23 cellular contexts compared by ENCODE assay signal in genomic region chr7:112833082-112833481, GRCh38.
"Had no signal": no experiment of that assay in that cellular context is flagged by ENCODE, and none has a peak within 500 bp of the region (broad histone marks: within the 10 kb centered on the region; RNA-seq: fewer than 3 reads in every experiment).

No MANE protein-coding gene starts in this region.

- H3K4me1 ChIP-seq: SJSA1 had no signal

- H3K36me3 ChIP-seq: SJSA1 had no signal

- H3K27me3 ChIP-seq: SJSA1 had no signal

- H3K4me3 Mint-ChIP-seq: activated CD8-positive, alpha-beta T cell treated with anti-CD3 and anti-CD28 coated beads for 36 hours; activated naive CD4-positive, alpha-beta T cell treated with anti-CD3 and anti-CD28 coated beads, Interleukin-2, amount 10 ng/mL, durations not matched to agents 7 days and 5 days; activated naive CD8-positive, alpha-beta T cell treated with anti-CD3 and anti-CD28 coated beads for 36 hours; activated T-cell treated with anti-CD3 and anti-CD28 coated beads, Interleukin-2, amount 50 U/mL, for 72 hours; T-helper 1 cell treated with Interleukin-12 subunit alpha and Interleukin-12 subunit beta and Interleukin-4 antibody, amounts not matched to agents 30 μg/mL and 1 μg/mL, for 36 hours had no signal

- DNase-seq: activated CD4-positive, alpha-beta T cell treated with anti-CD3 and anti-CD28 coated beads for 4 hours; activated CD8-positive, alpha-beta memory T cell treated with anti-CD3 and anti-CD28 coated beads, Interleukin-2, amount 50 U/mL, for 4 hours; activated CD8-positive, alpha-beta T cell treated with anti-CD3 and anti-CD28 coated beads for 36 hours; activated gamma-delta T cell treated with Interleukin-2 at 50 U/mL for 16 hours; activated naive CD4-positive, alpha-beta T cell treated with anti-CD3 and anti-CD28 coated beads, Interleukin-2, amount 10 ng/mL, durations not matched to agents 7 days and 5 days; activated naive CD8-positive, alpha-beta T cell treated with anti-CD3 and anti-CD28 coated beads for 36 hours; activated T-cell treated with anti-CD3 and anti-CD28 coated beads, Interleukin-2, amount 50 U/mL, for 72 hours; cerebellar nuclear complex; NCI-H1105 treated with DMSO at 0.1 percent for 48 hours; NCI-H1436 treated with DMSO at 0.1 percent for 48 hours; NCI-H187; NCI-H2081; NCI-H510A treated with DMSO at 0.1 percent for 48 hours; NK-92 treated with Interleukin-12 subunit alpha and Interleukin-12 subunit beta, amount 100 ng/mL, for 24 hours; OCI-M1; Right ventricle myocardium superior; RPMI8226 had no signal

- H3K4me3 ChIP-seq: SJSA1 had no signal

- ATAC-seq: activated CD4-positive, CD25-positive, alpha-beta regulatory T cell treated with anti-CD3 and anti-CD28 coated beads, Interleukin-2, amount 50 U/mL, for 24 hours; activated CD8-positive, alpha-beta T cell treated with anti-CD3 and anti-CD28 coated beads for 36 hours; activated T-cell treated with anti-CD3 and anti-CD28 coated beads, Interleukin-2, amount 50 U/mL, for 72 hours; Panc1; SK-N-SH treated with all-trans-retinoic acid at 6 μM for 48 hours had no signal

- H3K4me1 Mint-ChIP-seq: activated naive CD4-positive, alpha-beta T cell treated with anti-CD3 and anti-CD28 coated beads, Interleukin-2, amount 10 ng/mL, durations not matched to agents 7 days and 5 days; activated naive CD8-positive, alpha-beta T cell treated with anti-CD3 and anti-CD28 coated beads for 36 hours had no signal

- H3K27ac ChIP-seq: SJSA1 had no signal

- H3K9me3 ChIP-seq: SJSA1 had no signal

- H3K27ac Mint-ChIP-seq: activated CD8-positive, alpha-beta T cell treated with anti-CD3 and anti-CD28 coated beads for 36 hours; activated naive CD4-positive, alpha-beta T cell treated with anti-CD3 and anti-CD28 coated beads, Interleukin-2, amount 10 ng/mL, durations not matched to agents 7 days and 5 days; activated naive CD8-positive, alpha-beta T cell treated with anti-CD3 and anti-CD28 coated beads for 36 hours; activated T-cell treated with anti-CD3 and anti-CD28 coated beads, Interleukin-2, amount 50 U/mL, for 72 hours; activated T-helper 2 cell treated with anti-CD3 and anti-CD28 coated beads, Interferon-gamma antibody, Interleukin-2, Interleukin-4, amounts not matched to agents 10 μg/mL and 5 μg/mL and 100 μg/mL, durations not matched to agents 14 hours and 24 hours and 36 hours; T-helper 1 cell treated with Interleukin-12 subunit alpha and Interleukin-12 subunit beta and Interleukin-4 antibody, amounts not matched to agents 30 μg/mL and 1 μg/mL, for 36 hours had no signal
